Comparison of ENCODE assay signal across 1 cellular context in genomic region chr10:72364239-72364777, GRCh38.
TF ChIP-seq lines count a peak whose summit lies in the region.

No MANE protein-coding gene starts in this region.

TF ChIP-seq in K562, 482 proteins besides CTCF, POLR2A, EP300 and RAD21 (continued from another document and continues in another):
- no peak for TF ChIP-seq HEY1 (CRISPR knock-in tag; IDR thresholded peaks at IDR 0.05; ENCODE audit: borderline replicate concordance)
- TF ChIP-seq CCAR2 (IDR thresholded peaks at IDR 0.05; ENCODE audit: low read depth, low read length) = no peak
- no peak for TF ChIP-seq ZBTB34 (CRISPR knock-in tag; IDR thresholded peaks at IDR 0.05)
- TF ChIP-seq HIVEP1 (CRISPR knock-in tag; IDR thresholded peaks at IDR 0.05) = no peak
- no peak for TF ChIP-seq PML (IDR thresholded peaks at IDR 0.05; ENCODE audit: low read length)
- TF ChIP-seq NCOA1 (IDR thresholded peaks at IDR 0.05; ENCODE audit: low read depth) = no peak; the same call in 1 of the 2 replicates
- no peak for TF ChIP-seq HBP1 (CRISPR knock-in tag; IDR thresholded peaks at IDR 0.05)
- TF ChIP-seq TRIM24 (IDR thresholded peaks at IDR 0.05) = no peak
- no peak for TF ChIP-seq ZFP1 (CRISPR knock-in tag; IDR thresholded peaks at IDR 0.05)
- no peak for TF ChIP-seq ARHGAP35 (IDR thresholded peaks at IDR 0.05; ENCODE audit: partially characterized antibody)
- no peak for TF ChIP-seq ZKSCAN8 (CRISPR knock-in tag; IDR thresholded peaks at IDR 0.05)
- TF ChIP-seq NFYB (IDR thresholded peaks at IDR 0.05; ENCODE audit: extremely low read depth, insufficient read length) = no peak
- TF ChIP-seq, protein P1, sequence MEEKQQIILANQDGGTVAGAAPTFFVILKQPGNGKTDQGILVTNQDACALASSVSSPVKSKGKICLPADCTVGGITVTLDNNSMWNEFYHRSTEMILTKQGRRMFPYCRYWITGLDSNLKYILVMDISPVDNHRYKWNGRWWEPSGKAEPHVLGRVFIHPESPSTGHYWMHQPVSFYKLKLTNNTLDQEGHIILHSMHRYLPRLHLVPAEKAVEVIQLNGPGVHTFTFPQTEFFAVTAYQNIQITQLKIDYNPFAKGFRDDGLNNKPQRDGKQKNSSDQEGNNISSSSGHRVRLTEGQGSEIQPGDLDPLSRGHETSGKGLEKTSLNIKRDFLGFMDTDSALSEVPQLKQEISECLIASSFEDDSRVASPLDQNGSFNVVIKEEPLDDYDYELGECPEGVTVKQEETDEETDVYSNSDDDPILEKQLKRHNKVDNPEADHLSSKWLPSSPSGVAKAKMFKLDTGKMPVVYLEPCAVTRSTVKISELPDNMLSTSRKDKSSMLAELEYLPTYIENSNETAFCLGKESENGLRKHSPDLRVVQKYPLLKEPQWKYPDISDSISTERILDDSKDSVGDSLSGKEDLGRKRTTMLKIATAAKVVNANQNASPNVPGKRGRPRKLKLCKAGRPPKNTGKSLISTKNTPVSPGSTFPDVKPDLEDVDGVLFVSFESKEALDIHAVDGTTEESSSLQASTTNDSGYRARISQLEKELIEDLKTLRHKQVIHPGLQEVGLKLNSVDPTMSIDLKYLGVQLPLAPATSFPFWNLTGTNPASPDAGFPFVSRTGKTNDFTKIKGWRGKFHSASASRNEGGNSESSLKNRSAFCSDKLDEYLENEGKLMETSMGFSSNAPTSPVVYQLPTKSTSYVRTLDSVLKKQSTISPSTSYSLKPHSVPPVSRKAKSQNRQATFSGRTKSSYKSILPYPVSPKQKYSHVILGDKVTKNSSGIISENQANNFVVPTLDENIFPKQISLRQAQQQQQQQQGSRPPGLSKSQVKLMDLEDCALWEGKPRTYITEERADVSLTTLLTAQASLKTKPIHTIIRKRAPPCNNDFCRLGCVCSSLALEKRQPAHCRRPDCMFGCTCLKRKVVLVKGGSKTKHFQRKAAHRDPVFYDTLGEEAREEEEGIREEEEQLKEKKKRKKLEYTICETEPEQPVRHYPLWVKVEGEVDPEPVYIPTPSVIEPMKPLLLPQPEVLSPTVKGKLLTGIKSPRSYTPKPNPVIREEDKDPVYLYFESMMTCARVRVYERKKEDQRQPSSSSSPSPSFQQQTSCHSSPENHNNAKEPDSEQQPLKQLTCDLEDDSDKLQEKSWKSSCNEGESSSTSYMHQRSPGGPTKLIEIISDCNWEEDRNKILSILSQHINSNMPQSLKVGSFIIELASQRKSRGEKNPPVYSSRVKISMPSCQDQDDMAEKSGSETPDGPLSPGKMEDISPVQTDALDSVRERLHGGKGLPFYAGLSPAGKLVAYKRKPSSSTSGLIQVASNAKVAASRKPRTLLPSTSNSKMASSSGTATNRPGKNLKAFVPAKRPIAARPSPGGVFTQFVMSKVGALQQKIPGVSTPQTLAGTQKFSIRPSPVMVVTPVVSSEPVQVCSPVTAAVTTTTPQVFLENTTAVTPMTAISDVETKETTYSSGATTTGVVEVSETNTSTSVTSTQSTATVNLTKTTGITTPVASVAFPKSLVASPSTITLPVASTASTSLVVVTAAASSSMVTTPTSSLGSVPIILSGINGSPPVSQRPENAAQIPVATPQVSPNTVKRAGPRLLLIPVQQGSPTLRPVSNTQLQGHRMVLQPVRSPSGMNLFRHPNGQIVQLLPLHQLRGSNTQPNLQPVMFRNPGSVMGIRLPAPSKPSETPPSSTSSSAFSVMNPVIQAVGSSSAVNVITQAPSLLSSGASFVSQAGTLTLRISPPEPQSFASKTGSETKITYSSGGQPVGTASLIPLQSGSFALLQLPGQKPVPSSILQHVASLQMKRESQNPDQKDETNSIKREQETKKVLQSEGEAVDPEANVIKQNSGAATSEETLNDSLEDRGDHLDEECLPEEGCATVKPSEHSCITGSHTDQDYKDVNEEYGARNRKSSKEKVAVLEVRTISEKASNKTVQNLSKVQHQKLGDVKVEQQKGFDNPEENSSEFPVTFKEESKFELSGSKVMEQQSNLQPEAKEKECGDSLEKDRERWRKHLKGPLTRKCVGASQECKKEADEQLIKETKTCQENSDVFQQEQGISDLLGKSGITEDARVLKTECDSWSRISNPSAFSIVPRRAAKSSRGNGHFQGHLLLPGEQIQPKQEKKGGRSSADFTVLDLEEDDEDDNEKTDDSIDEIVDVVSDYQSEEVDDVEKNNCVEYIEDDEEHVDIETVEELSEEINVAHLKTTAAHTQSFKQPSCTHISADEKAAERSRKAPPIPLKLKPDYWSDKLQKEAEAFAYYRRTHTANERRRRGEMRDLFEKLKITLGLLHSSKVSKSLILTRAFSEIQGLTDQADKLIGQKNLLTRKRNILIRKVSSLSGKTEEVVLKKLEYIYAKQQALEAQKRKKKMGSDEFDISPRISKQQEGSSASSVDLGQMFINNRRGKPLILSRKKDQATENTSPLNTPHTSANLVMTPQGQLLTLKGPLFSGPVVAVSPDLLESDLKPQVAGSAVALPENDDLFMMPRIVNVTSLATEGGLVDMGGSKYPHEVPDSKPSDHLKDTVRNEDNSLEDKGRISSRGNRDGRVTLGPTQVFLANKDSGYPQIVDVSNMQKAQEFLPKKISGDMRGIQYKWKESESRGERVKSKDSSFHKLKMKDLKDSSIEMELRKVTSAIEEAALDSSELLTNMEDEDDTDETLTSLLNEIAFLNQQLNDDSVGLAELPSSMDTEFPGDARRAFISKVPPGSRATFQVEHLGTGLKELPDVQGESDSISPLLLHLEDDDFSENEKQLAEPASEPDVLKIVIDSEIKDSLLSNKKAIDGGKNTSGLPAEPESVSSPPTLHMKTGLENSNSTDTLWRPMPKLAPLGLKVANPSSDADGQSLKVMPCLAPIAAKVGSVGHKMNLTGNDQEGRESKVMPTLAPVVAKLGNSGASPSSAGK (IDR thresholded peaks at IDR 0.05) = no peak
- TF ChIP-seq TCF7L2 (IDR thresholded peaks at IDR 0.05; ENCODE audit: low read depth, low read length) = no peak
- no peak for TF ChIP-seq RBFOX2 (IDR thresholded peaks at IDR 0.05; ENCODE audit: low read depth, low read length)
- TF ChIP-seq ESRRA (IDR thresholded peaks at IDR 0.05; ENCODE audit: borderline replicate concordance, low read depth) = no peak
- no peak for TF ChIP-seq ZNF212 (CRISPR knock-in tag; IDR thresholded peaks at IDR 0.05)
- no peak for TF ChIP-seq MCM7 (IDR thresholded peaks at IDR 0.05)
- TF ChIP-seq ETV6 (IDR thresholded peaks at IDR 0.05; ENCODE audit: borderline replicate concordance in 1 of 2, low read depth in 2 of 2, low read length in 1 of 2) = no peak
- no peak for TF ChIP-seq ETV6 (CRISPR knock-in tag; IDR thresholded peaks at IDR 0.05; ENCODE audit: borderline replicate concordance)
- TF ChIP-seq FOSL1 (tag; conservative IDR thresholded peaks at IDR 0.05) = no peak
- peak; percentile 67; the same call in 1 of the 2 replicates for TF ChIP-seq ETV5 (CRISPR knock-in tag; IDR thresholded peaks at IDR 0.05; ENCODE audit: low read depth)
- TF ChIP-seq TEAD4 (IDR thresholded peaks at IDR 0.05; ENCODE audit: low read length) = peak; percentile 41; the same call in 1 of the 2 replicates
- TF ChIP-seq TEAD4 (CRISPR knock-in tag; IDR thresholded peaks at IDR 0.05; ENCODE audit: borderline replicate concordance) = no peak
- TF ChIP-seq ZNF707 (CRISPR knock-in tag; conservative IDR thresholded peaks at IDR 0.05) = no peak
- TF ChIP-seq KDM4B (IDR thresholded peaks at IDR 0.05; ENCODE audit: borderline replicate concordance in 2 of 2, low read depth in 1 of 2) = no peak
- no peak for TF ChIP-seq EZH2 (IDR thresholded peaks at IDR 0.05; ENCODE audit: borderline replicate concordance, low read depth, low read length)
- TF ChIP-seq, protein P2, sequence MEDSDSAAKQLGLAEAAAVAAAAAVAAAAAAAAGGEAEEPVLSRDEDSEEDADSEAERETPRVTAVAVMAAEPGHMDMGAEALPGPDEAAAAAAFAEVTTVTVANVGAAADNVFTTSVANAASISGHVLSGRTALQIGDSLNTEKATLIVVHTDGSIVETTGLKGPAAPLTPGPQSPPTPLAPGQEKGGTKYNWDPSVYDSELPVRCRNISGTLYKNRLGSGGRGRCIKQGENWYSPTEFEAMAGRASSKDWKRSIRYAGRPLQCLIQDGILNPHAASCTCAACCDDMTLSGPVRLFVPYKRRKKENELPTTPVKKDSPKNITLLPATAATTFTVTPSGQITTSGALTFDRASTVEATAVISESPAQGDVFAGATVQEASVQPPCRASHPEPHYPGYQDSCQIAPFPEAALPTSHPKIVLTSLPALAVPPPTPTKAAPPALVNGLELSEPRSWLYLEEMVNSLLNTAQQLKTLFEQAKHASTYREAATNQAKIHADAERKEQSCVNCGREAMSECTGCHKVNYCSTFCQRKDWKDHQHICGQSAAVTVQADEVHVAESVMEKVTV (CRISPR knock-in tag; IDR thresholded peaks at IDR 0.05) = peak; percentile 96
- TF ChIP-seq RBBP5 (IDR thresholded peaks at IDR 0.05; ENCODE audit: borderline replicate concordance, insufficient read depth, low read length, poor library complexity, severe bottlenecking) = no peak
- no peak for TF ChIP-seq STAT6 (CRISPR knock-in tag; IDR thresholded peaks at IDR 0.05)
- peak; percentile 73; the same call in 1 of the 2 replicates for TF ChIP-seq MTA3 (IDR thresholded peaks at IDR 0.05; ENCODE audit: borderline replicate concordance)
- TF ChIP-seq NCOA6 (IDR thresholded peaks at IDR 0.05) = no peak
- TF ChIP-seq ZNF224 (CRISPR knock-in tag; IDR thresholded peaks at IDR 0.05) = no peak
- no peak; the same call in 1 of the 2 replicates for TF ChIP-seq KLF1 (tag; IDR thresholded peaks at IDR 0.05)
- no peak for TF ChIP-seq ZNF324 (CRISPR knock-in tag; IDR thresholded peaks at IDR 0.05)
- TF ChIP-seq FOXP1 (CRISPR knock-in tag; IDR thresholded peaks at IDR 0.05) = no peak
- TF ChIP-seq CREB5 (CRISPR knock-in tag; IDR thresholded peaks at IDR 0.05) = no peak
- TF ChIP-seq SPI1 (IDR thresholded peaks at IDR 0.05; ENCODE audit: borderline replicate concordance, low read depth, low read length) = peak; percentile 87
- TF ChIP-seq PHF8 (IDR thresholded peaks at IDR 0.05; ENCODE audit: borderline replicate concordance, low read length) = no peak; the same call in 1 of the 2 replicates
- no peak for TF ChIP-seq MAFK (IDR thresholded peaks at IDR 0.05; ENCODE audit: low read length)
